8 cellular contexts compared by ENCODE assay signal in genomic region chr7:92447239-92448184, GRCh38. TPM values are rescaled to one million over a fixed set of nuclear protein-coding genes. Genes with fewer than 3 reads are reported as not detected.
DNase-seq lines count a peak whose midpoint lies in the region; ATAC-seq and TF ChIP-seq lines count a peak whose summit lies in the region.

Gene GATAD1 (plus strand): TSS chr7:92447482. CDS start chr7:92447730, 248 bp downstream.

- TF ChIP-seq CTCF in ascending aorta (IDR thresholded peaks at IDR 0.05) (peak; percentile 91 to 96 (median 92)), vagina (IDR thresholded peaks at IDR 0.05) (peak; percentile 91 to 98 (median 95))

- peak within 1 kb of the TSS; percentile 95 to 97 for H3K27ac ChIP-seq in ascending aorta
- H3K27ac ChIP-seq in right cardiac atrium (ENCODE audit: low read length), result peak within 1 kb of the TSS; percentile 92
- peak within 1 kb of the TSS; percentile 96 for H3K27ac ChIP-seq in vagina

- H3K9me3 Mint-ChIP-seq in T-helper 2 cell treated with Interferon-gamma antibody and Interleukin-4, amounts not matched to agents 5 μg/mL and 100 μg/mL, for 36 hours, result no peaks in the 10 kb centered on the region

- intact Hi-C loops in ascending aorta (cut with DNase I) (loop anchor here (1.0 to 10.0 kb wide), 8 partner anchors 23 to 787 kb away; partner anchors contain the start of genes ANKIB1, CYP51A1, FAM133B and KRIT1), right cardiac atrium (cut with DNase I) (loop anchor here in 1 of 4 donors (5.0 kb wide), 1 partner anchor 615 kb away; no protein-coding TSS in a partner anchor), vagina (cut with DNase I) (loop anchor here (5.0 kb wide), 1 partner anchor 315 kb away; the partner anchor contains the start of gene CYP51A1)

- ATAC-seq in GM18502 (IDR thresholded peaks at IDR 0.05; ENCODE audit: poor library complexity, unreplicated experiment) (peak; percentile 91), HG02943 (IDR thresholded peaks at IDR 0.05; ENCODE audit: low read depth, unreplicated experiment) (peak; percentile 85), right cardiac atrium (peak; percentile 99)

- H3K27ac Mint-ChIP-seq in T-helper 2 cell treated with Interferon-gamma antibody and Interleukin-4, amounts not matched to agents 5 μg/mL and 100 μg/mL, for 36 hours, result peak within 1 kb of the TSS; percentile 94

- peaks cover 9% of the 10 kb centered on the region for H3K4me1 Mint-ChIP-seq in T-helper 2 cell treated with Interferon-gamma antibody and Interleukin-4, amounts not matched to agents 5 μg/mL and 100 μg/mL, for 36 hours (ENCODE audit: low read depth)

- peak within 1 kb of the TSS; percentile 95 for H3K4me3 Mint-ChIP-seq in T-helper 2 cell treated with Interferon-gamma antibody and Interleukin-4, amounts not matched to agents 5 μg/mL and 100 μg/mL, for 36 hours

- H3K4me1 ChIP-seq in ascending aorta (no peaks in the 10 kb centered on the region), right cardiac atrium (ENCODE audit: control insufficient read depth, insufficient read depth, low read length) (no peaks in the 10 kb centered on the region), vagina (peaks cover 9% of the 10 kb centered on the region)

- peak in 1 of 2 donors; percentile 49 for TF ChIP-seq POLR2A in vagina (IDR thresholded peaks at IDR 0.05)

- under 1% methylated on average over 91 of the region's 91 CpGs for WGBS in right cardiac atrium

- no peaks in the 10 kb centered on the region for H3K27me3 ChIP-seq in ascending aorta
- H3K27me3 ChIP-seq in right cardiac atrium (ENCODE audit: control insufficient read depth, insufficient read depth), result no peaks in the 10 kb centered on the region
- no peaks in the 10 kb centered on the region for H3K27me3 ChIP-seq in vagina

- H3K36me3 ChIP-seq in ascending aorta (peaks cover 24 to 26% of the 10 kb centered on the region in 2 donors), vagina (peaks cover 0 to 24% of the 10 kb centered on the region in 2 donors)

- H3K4me3 ChIP-seq in ascending aorta, result peak within 1 kb of the TSS; percentile 92 to 98
- peak within 1 kb of the TSS; percentile 80 for H3K4me3 ChIP-seq in right cardiac atrium (ENCODE audit: low read length)
- H3K4me3 ChIP-seq in vagina, result peak within 1 kb of the TSS; percentile 91 to 98

- DNase-seq in NCI-H187 (lab: John Stamatoyannopoulos, UW) (peak; percentile 70 to 89), ascending aorta (ENCODE audit: low spot score in 2 of 2) (peak; percentile 62 to 93), right cardiac atrium (peak; percentile 93 to 97 (median 96)), putamen (ENCODE audit: low spot score) (peak; percentile 93), vagina (ENCODE audit: extremely low spot score in 2 of 2) (peak in 1 of 2 donors; percentile 95)
- DNase-seq in T-helper 2 cell treated with Interferon-gamma antibody and Interleukin-4, amounts not matched to agents 5 μg/mL and 100 μg/mL, for 36 hours (ENCODE audit: low spot score), result peak; percentile 81

- peaks cover 2% of the 10 kb centered on the region for H3K27me3 Mint-ChIP-seq in T-helper 2 cell treated with Interferon-gamma antibody and Interleukin-4, amounts not matched to agents 5 μg/mL and 100 μg/mL, for 36 hours (ENCODE audit: low read depth)

- H3K9me3 ChIP-seq in ascending aorta (no peaks in the 10 kb centered on the region), right cardiac atrium (ENCODE audit: control insufficient read depth, low read length) (no peaks in the 10 kb centered on the region), vagina (no peaks in the 10 kb centered on the region)

- H3K36me3 Mint-ChIP-seq in T-helper 2 cell treated with Interferon-gamma antibody and Interleukin-4, amounts not matched to agents 5 μg/mL and 100 μg/mL, for 36 hours (ENCODE audit: low read depth), result peaks cover 8% of the 10 kb centered on the region

RNA-seq across cellular contexts. Expression of gene GATAD1, which starts in this region (rescaled TPM):
- total RNA-seq in ascending aorta (20.4 TPM), right cardiac atrium (10 to 100 TPM; 18.0 to 21.5 (median 18.2) TPM), vagina (30.4 TPM)
- 15.5 TPM for polyA plus RNA-seq in right cardiac atrium
